28 cellular contexts compared by ENCODE assay signal in genomic region chr12:28162697-28163096, GRCh38.
"Had no signal": no experiment of that assay in that cellular context is flagged by ENCODE, and none has a peak within 500 bp of the region (broad histone marks: within the 10 kb centered on the region; RNA-seq: fewer than 3 reads in every experiment).

No MANE protein-coding gene starts in this region.

- ATAC-seq: activated CD4-positive, alpha-beta T cell treated with anti-CD3 and anti-CD28 coated beads for 36 hours; activated CD8-positive, alpha-beta memory T cell treated with anti-CD3 and anti-CD28 coated beads, Interleukin-2, amount 10 ng/mL, durations not matched to agents 7 days and 5 days; activated CD8-positive, alpha-beta T cell treated with anti-CD3 and anti-CD28 coated beads, Interleukin-2, amount 10 ng/mL, durations not matched to agents 7 days and 5 days; activated naive CD8-positive, alpha-beta T cell treated with anti-CD3 and anti-CD28 coated beads, Interleukin-2, amount 50 U/mL, for 24 hours; body of pancreas; effector memory CD8-positive, alpha-beta T cell; foreskin keratinocyte; gastroesophageal sphincter had no signal

- H3K4me3 ChIP-seq: adrenal gland, body of pancreas, esophagus muscularis mucosa, gastroesophageal sphincter had no signal

- H3K36me3 ChIP-seq: adrenal gland, esophagus muscularis mucosa, gastroesophageal sphincter had no signal

- DNase-seq: activated CD4-positive, alpha-beta memory T cell treated with anti-CD3 and anti-CD28 coated beads for 36 hours; activated CD4-positive, alpha-beta T cell treated with anti-CD3 and anti-CD28 coated beads for 36 hours; activated CD4-positive, alpha-beta T cell treated with anti-CD3 and anti-CD28 coated beads, Interleukin-2, amount 10 ng/mL, durations not matched to agents 24 days and 14 days; activated CD4-positive, CD25-positive, alpha-beta regulatory T cell; activated CD4-positive, CD25-positive, alpha-beta regulatory T cell treated with anti-CD3 and anti-CD28 coated beads, Interleukin-2, amount 50 U/mL, for 72 hours; activated CD8-positive, alpha-beta memory T cell treated with anti-CD3 and anti-CD28 coated beads, Interleukin-2, amount 10 ng/mL, durations not matched to agents 7 days and 5 days; activated CD8-positive, alpha-beta memory T cell treated with anti-CD3 and anti-CD28 coated beads, Interleukin-2, amount 50 U/mL, for 4 hours; activated CD8-positive, alpha-beta T cell treated with anti-CD3 and anti-CD28 coated beads, Interleukin-2, amount 10 ng/mL, durations not matched to agents 7 days and 5 days; activated effector memory CD4-positive, alpha-beta T cell treated with anti-CD3 and anti-CD28 coated beads, Interleukin-2, amount 50 U/mL, for 16 hours; activated naive CD4-positive, alpha-beta T cell treated with anti-CD3 and anti-CD28 coated beads for 36 hours; activated naive CD8-positive, alpha-beta T cell treated with anti-CD3 and anti-CD28 coated beads for 36 hours; activated naive CD8-positive, alpha-beta T cell treated with anti-CD3 and anti-CD28 coated beads, Interleukin-2, amount 50 U/mL, for 24 hours; activated T-cell treated with anti-CD3 and anti-CD28 coated beads, Interleukin-2, amount 50 U/mL, for 1 hour; activated T-cell treated with anti-CD3 and anti-CD28 coated beads, Interleukin-2, amount 50 U/mL, for 48 hours; adrenal gland; amygdala; aorta; body of pancreas; caudate nucleus; cortex of kidney; dermis blood vessel endothelial cell; effector CD4-positive, alpha-beta T cell; effector memory CD8-positive, alpha-beta T cell; erythroblast; foreskin keratinocyte; T-helper 2 cell had no signal

- H3K27ac ChIP-seq: adrenal gland, body of pancreas, esophagus muscularis mucosa, foreskin keratinocyte, gastroesophageal sphincter had no signal

- H3K27me3 ChIP-seq: adrenal gland, body of pancreas, esophagus muscularis mucosa, foreskin keratinocyte, gastroesophageal sphincter had no signal

- H3K4me1 ChIP-seq: adrenal gland, esophagus muscularis mucosa, gastroesophageal sphincter had no signal

- H3K9me3 ChIP-seq: adrenal gland, body of pancreas, esophagus muscularis mucosa, gastroesophageal sphincter had no signal
